ENCODE assay signal across 12 cellular contexts in genomic region chr12:108609535-108610335, GRCh38. TPM values are rescaled to one million over a fixed set of nuclear protein-coding genes. Genes with fewer than 3 reads are reported as not detected.
DNase-seq lines count a peak whose midpoint lies in the region; ATAC-seq and TF ChIP-seq lines count a peak whose summit lies in the region.
"Had no signal": no experiment of that assay in that cellular context is flagged by ENCODE, and none has a peak within 500 bp of the region (broad histone marks: within the 10 kb centered on the region; RNA-seq: fewer than 3 reads in every experiment).

No MANE protein-coding gene starts in this region.

- no peak for ATAC-seq in omental fat pad (ENCODE audit: low FRiP score)
- ATAC-seq: esophagus mucosa had no signal

- H3K4me2 ChIP-seq in neuronal stem cell (ENCODE audit: insufficient read depth, low read length, poor library complexity, severe bottlenecking): no peak overlapping the region

- peak; percentile 82 for DNase-seq in AG09319 (ENCODE audit: extremely low read depth, low read depth)
- DNase-seq in NB4 (ENCODE audit: low read depth): peak; percentile 56
- DNase-seq in fibroblast of gingiva (ENCODE audit: low read depth): peak; percentile 90
- DNase-seq in neuronal stem cell (ENCODE audit: low spot score): no peak
- DNase-seq in activated CD4-positive, alpha-beta T cell treated with anti-CD3 and anti-CD28 coated beads for 1 hour: no peak
- DNase-seq in cortex of kidney (lab: John Stamatoyannopoulos, UW): no peak
- no peak for DNase-seq in GDM1 (lab: John Stamatoyannopoulos, UW)
- no peak for DNase-seq in omental fat pad (ENCODE audit: low spot score)
- DNase-seq: C1 segment of cervical spinal cord; H7; stimulated activated CD4-positive, alpha-beta T cell treated with anti-CD3 and anti-CD28 coated beads, Interleukin-4, amount 100 ng/mL, for 1 hour had no signal

- no peak overlapping the region for H4K8ac ChIP-seq in neuronal stem cell (ENCODE audit: low read depth, low read length)

- H3K36me3 ChIP-seq in neuronal stem cell (replicated peaks in 1 of 2; ENCODE audit: control insufficient read depth in 2 of 2, insufficient read depth in 2 of 2, low read length in 2 of 2): no peaks in the 10 kb centered on the region

- no peak overlapping the region for H4K91ac ChIP-seq in neuronal stem cell (ENCODE audit: low read depth, low read length, poor library complexity)

- H2BK15ac ChIP-seq in neuronal stem cell (ENCODE audit: low read length): no peak overlapping the region

- peaks cover 0 to 19% (median 0%) of the 10 kb centered on the region in 3 experiments for H3K27me3 ChIP-seq in neuronal stem cell (ENCODE audit: control insufficient read depth in 3 of 3, insufficient read depth in 3 of 3, low read depth in 1 of 3, low read length in 3 of 3)

- no peaks in the 10 kb centered on the region for H3K79me1 ChIP-seq in neuronal stem cell (ENCODE audit: low read depth, low read length)

- H2AK5ac ChIP-seq in neuronal stem cell (ENCODE audit: low read depth, low read length): peak overlapping the region; percentile 24

- TF ChIP-seq POLR2A in NB4 (IDR thresholded peaks at IDR 0.05; ENCODE audit: extremely low read depth, insufficient read length): no peak

- no peak overlapping the region for H3K4me3 ChIP-seq in NB4 (ENCODE audit: low read depth, low read length)
- no peak overlapping the region for H3K4me3 ChIP-seq in neuronal stem cell (ENCODE audit: low read length in 2 of 2)

- peaks cover 0 to 1% of the 10 kb centered on the region in 2 donors for H3K9me3 ChIP-seq in neuronal stem cell (replicated peaks in 1 of 2; ENCODE audit: control insufficient read depth in 2 of 2, insufficient read depth in 1 of 2, low read depth in 1 of 2, low read length in 2 of 2)

- H2AFZ ChIP-seq in neuronal stem cell (ENCODE audit: low read length): no peak overlapping the region

- no peak overlapping the region for H3K27ac ChIP-seq in neuronal stem cell (replicated peaks; ENCODE audit: low read length)

- H3K23ac ChIP-seq in neuronal stem cell (ENCODE audit: low read depth, low read length, poor library complexity): no peak overlapping the region

- H2BK120ac ChIP-seq in neuronal stem cell (ENCODE audit: low read depth, low read length): no peak overlapping the region

- no peak overlapping the region for H3K14ac ChIP-seq in neuronal stem cell (ENCODE audit: low read length)

- H2BK5ac ChIP-seq in neuronal stem cell (ENCODE audit: low read length): no peak overlapping the region

- no peak overlapping the region for H2BK12ac ChIP-seq in neuronal stem cell (ENCODE audit: low read length)

- no peak for TF ChIP-seq CTCF in AG09319 (IDR thresholded peaks at IDR 0.05; ENCODE audit: low read depth, low read length)
- TF ChIP-seq CTCF in NB4 (IDR thresholded peaks at IDR 0.05; ENCODE audit: low read depth, low read length): no peak
- TF ChIP-seq CTCF in omental fat pad (IDR thresholded peaks at IDR 0.05): no peak

- no peak overlapping the region for H3K4ac ChIP-seq in neuronal stem cell (ENCODE audit: low read length)

- no peak overlapping the region for H3K18ac ChIP-seq in neuronal stem cell (ENCODE audit: low read length)

- no CpG with 5 or more reads among the region's 21 CpGs for WGBS in neuronal stem cell (ENCODE audit: extremely low coverage in 2 of 2, insufficient read length in 2 of 2, insufficient replicate concordance in 1 of 2), 2 donors

- H3K4me1 ChIP-seq in neuronal stem cell (ENCODE audit: control insufficient read depth in 2 of 2, insufficient read depth in 1 of 2, low read depth in 1 of 2, low read length in 2 of 2): peaks cover 0 to 5% of the 10 kb centered on the region in 2 donors

- H3K9ac ChIP-seq in neuronal stem cell (ENCODE audit: low read depth, low read length, poor library complexity): no peak overlapping the region

RNA-seq across cellular contexts. Expression of gene TMEM119, which starts 11.9 kb away (rescaled TPM):
- 0.68 TPM for polyA plus RNA-seq in neuronal stem cell (2013, experiment 1 of 2)
- polyA plus RNA-seq in neuronal stem cell (2013, experiment 2 of 2): 0.73 TPM
- 10 to 100 TPM in 2 of 4 donors, 1 to 10 TPM in 2; 3.1 to 28.8 (median 8.8) TPM for total RNA-seq in omental fat pad

RNA-seq across cellular contexts. Expression of gene SELPLG, which starts 24.0 kb away (rescaled TPM):
- 0.11 TPM for polyA plus RNA-seq in neuronal stem cell (2013, experiment 1 of 2)
- 0.15 TPM for polyA plus RNA-seq in neuronal stem cell (2013, experiment 2 of 2)
- 10 to 100 TPM; 12.4 to 45.6 (median 18.3) TPM for total RNA-seq in omental fat pad

RNA-seq across cellular contexts. Expression of gene ISCU, which starts 47.3 kb away (rescaled TPM):
- polyA plus RNA-seq in neuronal stem cell (2013, experiment 1 of 2): 94.0 TPM
- 89.8 TPM for polyA plus RNA-seq in neuronal stem cell (2013, experiment 2 of 2)
- total RNA-seq in omental fat pad: 100 to 1,000 TPM; 148 to 260 (median 187) TPM

RNA-seq across cellular contexts. Expression of gene SART3, which starts 48.8 kb away (rescaled TPM):
- 39.6 TPM for polyA plus RNA-seq in neuronal stem cell (2013, experiment 1 of 2)
- polyA plus RNA-seq in neuronal stem cell (2013, experiment 2 of 2): 37.7 TPM
- 10 to 100 TPM; 37.7 to 87.8 (median 60.4) TPM for total RNA-seq in omental fat pad

Comparison
In these comparisons a context has a peak if more than half of its experiments do, and no peak if none do; other contexts are left out.
1. DNase-seq: peak in AG09319 (single experiment), NB4 (single experiment) and fibroblast of gingiva (single experiment); none in neuronal stem cell (single experiment), activated CD4-positive, alpha-beta T cell treated with anti-CD3 and anti-CD28 coated beads for 1 hour (single experiment), cortex of kidney (single experiment), GDM1 (single experiment) and omental fat pad (single experiment).